ENCODE assay signal across 26 cellular contexts in genomic region chr16:67329901-67330300, GRCh38. TPM values are rescaled to one million over a fixed set of nuclear protein-coding genes. Genes with fewer than 3 reads are reported as not detected.
"Had no signal": no experiment of that assay in that cellular context is flagged by ENCODE, and none has a peak within 500 bp of the region (broad histone marks: within the 10 kb centered on the region; RNA-seq: fewer than 3 reads in every experiment).

No MANE protein-coding gene starts in this region.

- H3K36me3 Mint-ChIP-seq: brain, neural progenitor cell had no signal

- H3K27ac ChIP-seq: coronary artery, left ventricle myocardium inferior, neural progenitor cell, right atrium auricular region, transverse colon, uterus had no signal

- H3K36me3 ChIP-seq: left ventricle myocardium inferior, neural progenitor cell, right atrium auricular region, transverse colon, uterus had no signal

- H3K9me3 ChIP-seq: right atrium auricular region, uterus had no signal

- H3K27ac Mint-ChIP-seq: activated CD4-positive, alpha-beta T cell treated with anti-CD3 and anti-CD28 coated beads, Interleukin-2, amount 10 ng/mL, durations not matched to agents 24 days and 14 days; activated CD8-positive, alpha-beta T cell treated with anti-CD3 and anti-CD28 coated beads, Interleukin-2, amount 10 ng/mL, durations not matched to agents 7 days and 5 days; activated naive CD8-positive, alpha-beta T cell treated with anti-CD3 and anti-CD28 coated beads, Interleukin-2, amount 50 U/mL, for 24 hours; activated T-cell treated with anti-CD3 and anti-CD28 coated beads, Interleukin-2, amount 50 U/mL, for 24 hours; activated T-helper 2 cell treated with anti-CD3 and anti-CD28 coated beads, Interferon-gamma antibody, Interleukin-2, Interleukin-4, amounts not matched to agents 10 μg/mL and 5 μg/mL and 100 μg/mL, durations not matched to agents 14 hours and 24 hours and 36 hours; brain; neural progenitor cell; progenitor cell of endocrine pancreas had no signal

- H2AFZ ChIP-seq: neural progenitor cell had no signal

- H3K9me3 Mint-ChIP-seq: activated CD4-positive, alpha-beta T cell treated with anti-CD3 and anti-CD28 coated beads, Interleukin-2, amount 10 ng/mL, durations not matched to agents 24 days and 14 days; neural progenitor cell had no signal

- H3K4me1 ChIP-seq: neural progenitor cell, uterus had no signal

- H3K9ac ChIP-seq: neural progenitor cell had no signal

- DNase-seq: activated CD4-positive, alpha-beta T cell treated with anti-CD3 and anti-CD28 coated beads, Interleukin-2, amount 10 ng/mL, durations not matched to agents 24 days and 14 days; activated CD4-positive, CD25-positive, alpha-beta regulatory T cell; activated CD8-positive, alpha-beta T cell treated with anti-CD3 and anti-CD28 coated beads, Interleukin-2, amount 10 ng/mL, durations not matched to agents 7 days and 5 days; activated naive CD4-positive, alpha-beta T cell treated with Interleukin-2 at 50 U/mL for 16 hours; activated naive CD8-positive, alpha-beta T cell treated with anti-CD3 and anti-CD28 coated beads, Interleukin-2, amount 50 U/mL, for 24 hours; activated T-cell treated with anti-CD3 and anti-CD28 coated beads, Interleukin-2, amount 50 U/mL, for 24 hours; anterior cingulate cortex; central memory CD4-positive, alpha-beta T cell; effector CD4-positive, alpha-beta T cell; foreskin melanocyte; hypothalamus; left ventricle myocardium inferior; stimulated activated naive CD8-positive, alpha-beta T cell treated with anti-CD3 and anti-CD28 coated beads, Interleukin-15, Interleukin-2, amounts not matched to agents 100 U/mL and 50 U/mL, for 24 hours; T1000; transverse colon; uterus had no signal

- H3K4me3 Mint-ChIP-seq: activated CD4-positive, alpha-beta T cell treated with anti-CD3 and anti-CD28 coated beads, Interleukin-2, amount 10 ng/mL, durations not matched to agents 24 days and 14 days; activated CD8-positive, alpha-beta T cell treated with anti-CD3 and anti-CD28 coated beads, Interleukin-2, amount 10 ng/mL, durations not matched to agents 7 days and 5 days; activated naive CD8-positive, alpha-beta T cell treated with anti-CD3 and anti-CD28 coated beads, Interleukin-2, amount 50 U/mL, for 24 hours; activated T-cell treated with anti-CD3 and anti-CD28 coated beads, Interleukin-2, amount 50 U/mL, for 24 hours; neural progenitor cell had no signal

- FAIRE-seq: keratinocyte had no signal

- H3K4me2 ChIP-seq: neural progenitor cell had no signal

- H3K27me3 ChIP-seq: right atrium auricular region, uterus had no signal

- H3K4me3 ChIP-seq: coronary artery, left ventricle myocardium inferior, neural progenitor cell, right atrium auricular region, transverse colon, uterus had no signal

- ATAC-seq: activated CD8-positive, alpha-beta T cell treated with anti-CD3 and anti-CD28 coated beads, Interleukin-2, amount 10 ng/mL, durations not matched to agents 7 days and 5 days; activated naive CD8-positive, alpha-beta T cell treated with anti-CD3 and anti-CD28 coated beads, Interleukin-2, amount 50 U/mL, for 24 hours; stimulated activated naive CD8-positive, alpha-beta T cell treated with anti-CD3 and anti-CD28 coated beads, Interleukin-15, Interleukin-2, amounts not matched to agents 100 U/mL and 50 U/mL, for 24 hours had no signal

RNA-seq across cellular contexts. Expression of gene LRRC36, which starts 3.3 kb away (rescaled TPM):
- total RNA-seq: activated CD8-positive, alpha-beta T cell treated with anti-CD3 and anti-CD28 coated beads, Interleukin-2, amount 10 ng/mL, durations not matched to agents 7 days and 5 days; left ventricle myocardium inferior; osteoblast; skeletal muscle tissue; T-helper 1 cell treated with Interleukin-12 subunit alpha and Interleukin-12 subunit beta and Interleukin-4 antibody, amounts not matched to agents 30 ng/mL and 1 ng/mL, for 36 hours had no signal
- polyA plus RNA-seq: keratinocyte had no signal

RNA-seq across cellular contexts. Expression of gene KCTD19, which starts 3.4 kb away (rescaled TPM):
- total RNA-seq: left ventricle myocardium inferior, osteoblast, skeletal muscle tissue, transverse colon had no signal
- polyA plus RNA-seq: keratinocyte had no signal
